1 cellular context compared by ENCODE assay signal in the genomic region with DNA sequence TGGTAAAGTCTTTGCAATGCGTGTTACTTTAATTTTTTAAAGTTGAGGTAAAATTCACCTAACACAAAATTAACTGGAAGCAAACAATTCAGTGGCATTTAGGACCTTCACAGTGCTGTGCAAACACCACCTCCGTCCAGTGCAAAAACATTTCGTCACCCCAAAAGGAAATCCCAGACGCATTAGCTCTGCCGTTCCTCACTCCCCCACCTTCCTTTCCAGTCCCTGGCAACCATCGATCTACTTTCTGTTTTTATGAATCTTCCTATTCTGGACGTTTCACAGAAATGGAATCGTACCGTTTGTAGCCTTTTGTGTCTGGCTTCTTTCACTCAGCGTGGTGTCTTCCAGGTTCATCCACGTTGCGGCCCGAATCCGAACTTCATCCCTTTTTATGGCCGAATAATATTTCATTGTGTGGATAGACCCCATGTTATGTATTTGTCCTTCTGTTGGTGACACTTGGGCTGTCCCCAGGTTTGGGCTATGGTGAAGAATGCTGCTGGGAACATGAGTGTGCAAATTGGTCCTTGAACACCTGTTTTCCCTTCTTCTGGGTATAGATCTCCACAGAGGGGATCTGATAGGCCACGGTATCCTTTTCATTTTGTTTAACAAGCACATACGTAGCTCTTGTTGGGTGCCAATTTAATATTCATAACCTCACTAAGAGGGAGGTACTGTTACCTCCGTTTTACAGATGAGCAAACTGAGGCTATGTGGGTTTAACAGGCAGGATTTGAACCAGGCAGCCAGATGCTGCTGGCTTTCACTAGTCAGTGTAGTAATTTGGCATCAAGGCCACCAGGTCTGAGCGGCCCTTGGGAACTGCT.
TF ChIP-seq lines count a peak whose summit lies in the region.

No MANE protein-coding gene starts in this region.

TF ChIP-seq in IMR-90, 13 proteins besides CTCF, POLR2A, EP300 and RAD21 (continued from another document):
- TF ChIP-seq RFX5 (IDR thresholded peaks at IDR 0.05; ENCODE audit: low read depth, low read length) (no peak), MAZ (IDR thresholded peaks at IDR 0.05; ENCODE audit: borderline replicate concordance, low read depth, low read length) (no peak), NFE2L2 (IDR thresholded peaks at IDR 0.05; ENCODE audit: low read depth, low read length) (no peak), CHD1 (IDR thresholded peaks at IDR 0.05; ENCODE audit: low read depth, low read length) (no peak), BHLHE40 (IDR thresholded peaks at IDR 0.05; ENCODE audit: low read depth, low read length) (no peak), MXI1 (IDR thresholded peaks at IDR 0.05; ENCODE audit: borderline replicate concordance, low read depth, low read length) (no peak), RCOR1 (IDR thresholded peaks at IDR 0.05; ENCODE audit: insufficient replicate concordance, low read length) (no peak), CEBPB (IDR thresholded peaks at IDR 0.05; ENCODE audit: low read depth, low read length) (no peak), MAFK (IDR thresholded peaks at IDR 0.05; ENCODE audit: low read depth, low read length) (no peak), FOS (IDR thresholded peaks at IDR 0.05; ENCODE audit: low read depth, low read length) (no peak)
- TF ChIP-seq, protein P1, sequence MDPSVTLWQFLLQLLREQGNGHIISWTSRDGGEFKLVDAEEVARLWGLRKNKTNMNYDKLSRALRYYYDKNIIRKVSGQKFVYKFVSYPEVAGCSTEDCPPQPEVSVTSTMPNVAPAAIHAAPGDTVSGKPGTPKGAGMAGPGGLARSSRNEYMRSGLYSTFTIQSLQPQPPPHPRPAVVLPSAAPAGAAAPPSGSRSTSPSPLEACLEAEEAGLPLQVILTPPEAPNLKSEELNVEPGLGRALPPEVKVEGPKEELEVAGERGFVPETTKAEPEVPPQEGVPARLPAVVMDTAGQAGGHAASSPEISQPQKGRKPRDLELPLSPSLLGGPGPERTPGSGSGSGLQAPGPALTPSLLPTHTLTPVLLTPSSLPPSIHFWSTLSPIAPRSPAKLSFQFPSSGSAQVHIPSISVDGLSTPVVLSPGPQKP (IDR thresholded peaks at IDR 0.05; ENCODE audit: borderline replicate concordance, low read depth, low read length), result no peak
- TF ChIP-seq, protein P2, sequence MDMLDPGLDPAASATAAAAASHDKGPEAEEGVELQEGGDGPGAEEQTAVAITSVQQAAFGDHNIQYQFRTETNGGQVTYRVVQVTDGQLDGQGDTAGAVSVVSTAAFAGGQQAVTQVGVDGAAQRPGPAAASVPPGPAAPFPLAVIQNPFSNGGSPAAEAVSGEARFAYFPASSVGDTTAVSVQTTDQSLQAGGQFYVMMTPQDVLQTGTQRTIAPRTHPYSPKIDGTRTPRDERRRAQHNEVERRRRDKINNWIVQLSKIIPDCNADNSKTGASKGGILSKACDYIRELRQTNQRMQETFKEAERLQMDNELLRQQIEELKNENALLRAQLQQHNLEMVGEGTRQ (IDR thresholded peaks at IDR 0.05; ENCODE audit: low read depth, low read length), result no peak
TF ChIP-seq in IMR-90: peak in this region for 0.
